In the genomic region with DNA sequence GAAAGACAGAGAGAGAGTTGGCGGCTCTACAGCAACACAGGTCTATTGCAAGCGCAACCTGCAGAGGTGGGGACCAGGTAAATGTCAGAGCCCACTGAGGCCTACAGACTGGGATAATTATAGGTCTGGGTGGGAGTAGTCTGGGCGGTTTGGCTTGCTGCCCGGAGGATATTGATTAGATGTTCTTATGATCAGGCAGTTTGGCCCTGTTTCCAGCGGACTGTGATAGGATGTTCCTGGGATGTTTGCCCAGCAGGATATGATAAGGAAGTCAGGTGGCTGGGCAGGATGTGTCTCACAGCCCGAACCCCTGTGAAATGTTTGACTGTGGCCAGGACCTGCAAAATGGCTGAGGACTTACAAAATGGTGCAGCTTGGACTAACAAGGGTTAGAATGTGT, we compare ENCODE assay signal across 16 cellular contexts.
DNase-seq lines count a peak whose midpoint lies in the region; ATAC-seq and TF ChIP-seq lines count a peak whose summit lies in the region.
"Had no signal": no experiment of that assay in that cellular context is flagged by ENCODE, and none has a peak within 500 bp of the region (broad histone marks: within the 10 kb centered on the region; RNA-seq: fewer than 3 reads in every experiment).

No MANE protein-coding gene starts in this region.

- H3K27ac Mint-ChIP-seq in natural killer cell treated with Interleukin-12 subunit alpha and Interleukin-12 subunit beta and Interleukin-15 and Interleukin-18, amount 100 ng/mL, for 72 hours: no peak overlapping the region
- no peak overlapping the region for H3K27ac Mint-ChIP-seq in activated T-helper 2 cell treated with anti-CD3 and anti-CD28 coated beads, Interferon-gamma antibody, Interleukin-2, Interleukin-4, amounts not matched to agents 10 μg/mL and 5 μg/mL and 100 μg/mL, durations not matched to agents 14 hours and 24 hours and 36 hours
- H3K27ac Mint-ChIP-seq: activated CD4-positive, alpha-beta T cell treated with anti-CD3 and anti-CD28 coated beads, Interleukin-2, amount 10 ng/mL, durations not matched to agents 7 days and 5 days; activated naive CD4-positive, alpha-beta T cell treated with anti-CD3 and anti-CD28 coated beads for 36 hours; CD8-positive, alpha-beta T cell had no signal

- no peaks in the 10 kb centered on the region for H3K4me1 ChIP-seq in testis
- H3K4me1 ChIP-seq: ascending aorta, gastrocnemius medialis had no signal

- H3K36me3 ChIP-seq in testis (ENCODE audit: low read depth, missing control alignments): no peaks in the 10 kb centered on the region
- H3K36me3 ChIP-seq: ascending aorta, gastrocnemius medialis had no signal

- no peaks in the 10 kb centered on the region for H3K9me3 Mint-ChIP-seq in natural killer cell treated with Interleukin-12 subunit alpha and Interleukin-12 subunit beta and Interleukin-15 and Interleukin-18, amount 100 ng/mL, for 72 hours
- H3K9me3 Mint-ChIP-seq in activated T-helper 2 cell treated with anti-CD3 and anti-CD28 coated beads, Interferon-gamma antibody, Interleukin-2, Interleukin-4, amounts not matched to agents 10 μg/mL and 5 μg/mL and 100 μg/mL, durations not matched to agents 14 hours and 24 hours and 36 hours: peaks cover 5% of the 10 kb centered on the region
- H3K9me3 Mint-ChIP-seq: activated CD4-positive, alpha-beta T cell treated with anti-CD3 and anti-CD28 coated beads, Interleukin-2, amount 10 ng/mL, durations not matched to agents 7 days and 5 days; activated naive CD4-positive, alpha-beta T cell treated with anti-CD3 and anti-CD28 coated beads for 36 hours had no signal

- peak; percentile 45 for DNase-seq in Right ventricle myocardium superior
- DNase-seq in cardiac septum (ENCODE audit: low spot score): no peak
- DNase-seq in NCI-H345 (lab: John Stamatoyannopoulos, UW): peak; percentile 93
- peak; percentile 21 for DNase-seq in fibroblast of pulmonary artery (ENCODE audit: low read depth)
- peak; percentile 87 for DNase-seq in testis
- no peak for DNase-seq in natural killer cell treated with Interleukin-12 subunit alpha and Interleukin-12 subunit beta and Interleukin-15 and Interleukin-18, amount 100 ng/mL, for 72 hours (ENCODE audit: low spot score)
- DNase-seq in activated T-helper 2 cell treated with anti-CD3 and anti-CD28 coated beads, Interferon-gamma antibody, Interleukin-2, Interleukin-4, amounts not matched to agents 10 μg/mL and 5 μg/mL and 100 μg/mL, durations not matched to agents 14 hours and 24 hours and 36 hours (ENCODE audit: low spot score): no peak
- DNase-seq: activated CD4-positive, alpha-beta T cell treated with anti-CD3 and anti-CD28 coated beads, Interleukin-2, amount 10 ng/mL, durations not matched to agents 7 days and 5 days; activated naive CD4-positive, alpha-beta T cell treated with anti-CD3 and anti-CD28 coated beads for 36 hours; CD8-positive, alpha-beta T cell; gastrocnemius medialis; H7; mesenchymal stem cell had no signal

- peaks cover 4% of the 10 kb centered on the region for H3K36me3 Mint-ChIP-seq in natural killer cell treated with Interleukin-12 subunit alpha and Interleukin-12 subunit beta and Interleukin-15 and Interleukin-18, amount 100 ng/mL, for 72 hours
- H3K36me3 Mint-ChIP-seq in activated T-helper 2 cell treated with anti-CD3 and anti-CD28 coated beads, Interferon-gamma antibody, Interleukin-2, Interleukin-4, amounts not matched to agents 10 μg/mL and 5 μg/mL and 100 μg/mL, durations not matched to agents 14 hours and 24 hours and 36 hours (ENCODE audit: low read depth): no peaks in the 10 kb centered on the region
- H3K36me3 Mint-ChIP-seq: CD8-positive, alpha-beta T cell had no signal

- 44 to 64% methylated on average over 6 of the region's 6 CpGs for WGBS in testis, 2 donors

- ATAC-seq in Right ventricle myocardium superior (ENCODE audit: poor library complexity) (peak; percentile 90), GM19463 (IDR thresholded peaks at IDR 0.05; ENCODE audit: unreplicated experiment) (no peak)
- no peak for ATAC-seq in natural killer cell treated with Interleukin-12 subunit alpha and Interleukin-12 subunit beta and Interleukin-15 and Interleukin-18, amount 100 ng/mL, for 72 hours
- ATAC-seq: CD8-positive, alpha-beta T cell; gastrocnemius medialis had no signal

- H3K27me3 ChIP-seq in testis: no peaks in the 10 kb centered on the region
- H3K27me3 ChIP-seq: ascending aorta, gastrocnemius medialis had no signal

- no peak for TF ChIP-seq POLR2A in testis (IDR thresholded peaks at IDR 0.05)

- no peak overlapping the region for H3K4me3 ChIP-seq in fibroblast of pulmonary artery (replicated peaks; ENCODE audit: low read depth, low read length)
- no peak overlapping the region for H3K4me3 ChIP-seq in testis
- H3K4me3 ChIP-seq: ascending aorta, gastrocnemius medialis had no signal

- H3K4me3 Mint-ChIP-seq in natural killer cell treated with Interleukin-12 subunit alpha and Interleukin-12 subunit beta and Interleukin-15 and Interleukin-18, amount 100 ng/mL, for 72 hours: no peak overlapping the region
- H3K4me3 Mint-ChIP-seq in activated T-helper 2 cell treated with anti-CD3 and anti-CD28 coated beads, Interferon-gamma antibody, Interleukin-2, Interleukin-4, amounts not matched to agents 10 μg/mL and 5 μg/mL and 100 μg/mL, durations not matched to agents 14 hours and 24 hours and 36 hours (ENCODE audit: low read depth): no peak overlapping the region
- H3K4me3 Mint-ChIP-seq: activated CD4-positive, alpha-beta T cell treated with anti-CD3 and anti-CD28 coated beads, Interleukin-2, amount 10 ng/mL, durations not matched to agents 7 days and 5 days; activated naive CD4-positive, alpha-beta T cell treated with anti-CD3 and anti-CD28 coated beads for 36 hours; CD8-positive, alpha-beta T cell; neural crest cell had no signal

- intact Hi-C loops in Right ventricle myocardium superior (cut with DNase I) (no loop called here), cardiac septum (cut with DNase I) (no loop called here), testis (cut with DNase I; ENCODE audit: low total_unique reads) (no loop called here)
- intact Hi-C loops in activated T-helper 2 cell treated with anti-CD3 and anti-CD28 coated beads, Interferon-gamma antibody, Interleukin-2, Interleukin-4, amounts not matched to agents 10 μg/mL and 5 μg/mL and 100 μg/mL, durations not matched to agents 14 hours and 24 hours and 36 hours (cut with micrococcal nuclease): no loop called here

- H3K9me3 ChIP-seq in testis: no peaks in the 10 kb centered on the region
- H3K9me3 ChIP-seq: ascending aorta, gastrocnemius medialis had no signal

- no peaks in the 10 kb centered on the region for H3K4me1 Mint-ChIP-seq in natural killer cell treated with Interleukin-12 subunit alpha and Interleukin-12 subunit beta and Interleukin-15 and Interleukin-18, amount 100 ng/mL, for 72 hours (ENCODE audit: low read depth in 2 of 2)
- H3K4me1 Mint-ChIP-seq in activated T-helper 2 cell treated with anti-CD3 and anti-CD28 coated beads, Interferon-gamma antibody, Interleukin-2, Interleukin-4, amounts not matched to agents 10 μg/mL and 5 μg/mL and 100 μg/mL, durations not matched to agents 14 hours and 24 hours and 36 hours (ENCODE audit: low read depth): no peaks in the 10 kb centered on the region
- H3K4me1 Mint-ChIP-seq: activated CD4-positive, alpha-beta T cell treated with anti-CD3 and anti-CD28 coated beads, Interleukin-2, amount 10 ng/mL, durations not matched to agents 7 days and 5 days; neural crest cell had no signal

- no peaks in the 10 kb centered on the region for H3K27me3 Mint-ChIP-seq in natural killer cell treated with Interleukin-12 subunit alpha and Interleukin-12 subunit beta and Interleukin-15 and Interleukin-18, amount 100 ng/mL, for 72 hours
- no peaks in the 10 kb centered on the region for H3K27me3 Mint-ChIP-seq in activated T-helper 2 cell treated with anti-CD3 and anti-CD28 coated beads, Interferon-gamma antibody, Interleukin-2, Interleukin-4, amounts not matched to agents 10 μg/mL and 5 μg/mL and 100 μg/mL, durations not matched to agents 14 hours and 24 hours and 36 hours (ENCODE audit: low read depth)
- H3K27me3 Mint-ChIP-seq: activated CD4-positive, alpha-beta T cell treated with anti-CD3 and anti-CD28 coated beads, Interleukin-2, amount 10 ng/mL, durations not matched to agents 7 days and 5 days had no signal

- no peak for TF ChIP-seq CTCF in fibroblast of pulmonary artery (IDR thresholded peaks at IDR 0.05; ENCODE audit: low read length, missing control alignments)
- no peak for TF ChIP-seq CTCF in testis (IDR thresholded peaks at IDR 0.05)

- no peak overlapping the region for H3K27ac ChIP-seq in testis
- H3K27ac ChIP-seq: ascending aorta, gastrocnemius medialis had no signal

Comparison
In these comparisons a context has a peak if more than half of its experiments do, and no peak if none do; other contexts are left out.
1. DNase-seq: peak in Right ventricle myocardium superior (single experiment), NCI-H345 (single experiment), fibroblast of pulmonary artery (single experiment) and testis (single experiment); none in cardiac septum (single experiment), natural killer cell treated with Interleukin-12 subunit alpha and Interleukin-12 subunit beta and Interleukin-15 and Interleukin-18, amount 100 ng/mL, for 72 hours (single experiment) and activated T-helper 2 cell treated with anti-CD3 and anti-CD28 coated beads, Interferon-gamma antibody, Interleukin-2, Interleukin-4, amounts not matched to agents 10 μg/mL and 5 μg/mL and 100 μg/mL, durations not matched to agents 14 hours and 24 hours and 36 hours (single experiment).